2 cellular contexts compared by ENCODE assay signal in genomic region chr16:89741342-89742014, GRCh38.
TF ChIP-seq lines count a peak whose summit lies in the region.

No MANE protein-coding gene starts in this region.

TF ChIP-seq in HCT116, 20 proteins besides CTCF, POLR2A, EP300 and RAD21:
- 0 out of 2 replicates have a peak, but pooled peaks have one; percentile 4 for TF ChIP-seq SIN3A (IDR thresholded peaks at IDR 0.05; ENCODE audit: low read depth)
- TF ChIP-seq ATF3 (IDR thresholded peaks at IDR 0.05): no peak
- TF ChIP-seq, protein P1, sequence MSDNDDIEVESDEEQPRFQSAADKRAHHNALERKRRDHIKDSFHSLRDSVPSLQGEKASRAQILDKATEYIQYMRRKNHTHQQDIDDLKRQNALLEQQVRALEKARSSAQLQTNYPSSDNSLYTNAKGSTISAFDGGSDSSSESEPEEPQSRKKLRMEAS (IDR thresholded peaks at IDR 0.05): no peak
- TF ChIP-seq ZFX (IDR thresholded peaks at IDR 0.05): no peak
- no peak for TF ChIP-seq CBX3 (IDR thresholded peaks at IDR 0.05; ENCODE audit: low read depth)
- peak; percentile 58 for TF ChIP-seq POLR2AphosphoS5 (IDR thresholded peaks at IDR 0.05; ENCODE audit: low read depth, low read length)
- no peak for TF ChIP-seq ELF1 (IDR thresholded peaks at IDR 0.05; ENCODE audit: borderline replicate concordance, low read depth)

TF ChIP-seq in GM12878, 131 proteins besides CTCF, POLR2A, EP300 and RAD21:
- TF ChIP-seq POLR2AphosphoS5 (IDR thresholded peaks at IDR 0.05; ENCODE audit: low read length): peak; percentile 37; the same call in 1 of the 2 replicates
- no peak for TF ChIP-seq NRF1 (conservative IDR thresholded peaks at IDR 0.05; ENCODE audit: low read depth, low read length)
